ENCODE assay signal across 30 cellular contexts in the genomic region with DNA sequence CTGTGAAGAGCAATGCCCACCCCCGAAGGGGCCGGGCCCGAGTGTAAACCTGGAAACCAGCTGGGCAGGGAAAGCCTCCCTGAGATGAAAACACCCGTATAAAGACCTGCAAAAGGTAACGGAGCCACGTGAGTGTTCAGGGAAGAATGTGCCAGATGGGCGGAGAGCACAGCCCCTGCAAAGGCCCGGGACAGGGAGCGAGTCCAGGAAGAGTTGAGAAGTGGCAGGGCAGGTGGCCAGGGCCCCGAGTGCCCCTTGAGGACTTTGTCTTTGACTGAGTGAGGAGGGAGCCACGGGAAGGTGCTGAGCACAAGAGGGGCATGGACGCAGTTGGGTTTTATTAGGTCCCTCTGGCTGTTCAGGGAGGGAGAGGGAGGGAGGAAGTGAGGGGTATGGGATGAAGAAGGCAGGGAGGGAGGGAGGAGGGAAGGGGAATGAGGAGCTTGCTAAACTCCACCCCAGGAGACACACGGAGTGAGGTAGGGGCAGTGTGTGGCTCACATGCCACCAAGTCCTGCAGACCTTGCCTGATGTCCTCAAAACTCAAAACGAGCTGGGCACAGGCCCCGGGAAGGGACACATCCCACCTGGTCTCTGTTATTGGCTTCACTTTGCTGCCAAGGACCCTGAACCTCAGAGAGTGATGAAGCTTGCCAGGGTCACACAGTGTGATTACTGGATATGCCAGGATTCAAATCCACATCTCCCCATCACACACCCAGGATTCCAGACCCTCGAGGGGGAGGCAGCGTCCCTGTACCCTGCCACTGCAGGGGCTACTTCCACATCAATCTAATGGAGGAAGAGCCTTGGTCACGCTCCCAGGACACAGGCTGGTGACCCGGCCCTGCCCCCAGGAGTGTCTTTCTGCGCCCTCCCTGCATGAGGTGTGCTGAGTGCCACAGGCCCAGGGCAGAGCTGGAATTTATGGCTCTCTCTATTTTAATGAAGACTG. TPM values are rescaled to one million over a fixed set of nuclear protein-coding genes. Genes with fewer than 3 reads are reported as not detected.
DNase-seq lines count a peak whose midpoint lies in the region; TF ChIP-seq lines count a peak whose summit lies in the region.
"Had no signal": no experiment of that assay in that cellular context is flagged by ENCODE, and none has a peak within 500 bp of the region (broad histone marks: within the 10 kb centered on the region; RNA-seq: fewer than 3 reads in every experiment).

No MANE protein-coding gene starts in this region.

- H3K4me3 Mint-ChIP-seq in CD14-positive monocyte (no peak overlapping the region), endodermal cell (no peak overlapping the region)
- H3K4me3 Mint-ChIP-seq in activated CD4-positive, alpha-beta memory T cell treated with anti-CD3 and anti-CD28 coated beads for 36 hours = no peak overlapping the region
- H3K4me3 Mint-ChIP-seq: activated B cell treated with CpG ODN at 0.5 μM for 24 hours; activated CD4-positive, alpha-beta T cell treated with anti-CD3 and anti-CD28 coated beads, Interleukin-2, amount 10 ng/mL, durations not matched to agents 7 days and 5 days; activated T-cell treated with anti-CD3 and anti-CD28 coated beads, Interleukin-2, amount 50 U/mL, for 24 hours; natural killer cell treated with Interleukin-12 subunit alpha and Interleukin-12 subunit beta and Interleukin-15 and Interleukin-18, amount 100 ng/mL, for 72 hours had no signal

- CTCF ChIA-PET in activated CD4-positive, alpha-beta memory T cell treated with anti-CD3 and anti-CD28 coated beads for 36 hours (lab: Charles Lee) = interaction anchor here (0.7 kb wide), 1 partner anchor 30 kb away, joined by 3 read pairs; no protein-coding TSS in a partner anchor

- H3K4me1 Mint-ChIP-seq in CD14-positive monocyte (no peaks in the 10 kb centered on the region), endodermal cell (no peaks in the 10 kb centered on the region)
- no peaks in the 10 kb centered on the region for H3K4me1 Mint-ChIP-seq in activated CD4-positive, alpha-beta memory T cell treated with anti-CD3 and anti-CD28 coated beads for 36 hours (ENCODE audit: low read depth)
- H3K4me1 Mint-ChIP-seq: activated B cell treated with CpG ODN at 0.5 μM for 24 hours; activated CD4-positive, alpha-beta T cell treated with anti-CD3 and anti-CD28 coated beads, Interleukin-2, amount 10 ng/mL, durations not matched to agents 7 days and 5 days had no signal

- peak; percentile 44 for DNase-seq in CD14-positive monocyte (ENCODE audit: low spot score)
- peak; percentile 12 for DNase-seq in DMS79 (lab: John Stamatoyannopoulos, UW)
- peak; percentile 26 for DNase-seq in endodermal cell
- peak; percentile 69 for DNase-seq in posterior vena cava (ENCODE audit: low spot score)
- no peak for DNase-seq in activated CD4-positive, alpha-beta memory T cell treated with anti-CD3 and anti-CD28 coated beads for 36 hours
- DNase-seq in stimulated activated CD4-positive, alpha-beta T cell treated with anti-CD3 and anti-CD28 coated beads, Interleukin-4, amount 100 ng/mL, for 1 hour = no peak
- no peak for DNase-seq in HuH-7 (ENCODE audit: low spot score)
- DNase-seq: activated B cell treated with CpG ODN at 0.5 μM for 24 hours; activated CD4-positive, alpha-beta T cell treated with anti-CD3 and anti-CD28 coated beads, Interleukin-2, amount 10 ng/mL, durations not matched to agents 7 days and 5 days; activated T-cell treated with anti-CD3 and anti-CD28 coated beads, Interleukin-2, amount 50 U/mL, for 24 hours; body of pancreas; foreskin melanocyte; H9; heart right ventricle; mammary epithelial cell; MG63; NCI-H1105 treated with DMSO at 0.1 percent for 48 hours; NCI-H226; NCI-H748 treated with DMSO at 0.1 percent for 48 hours; retina; stimulated activated CD4-positive, alpha-beta T cell treated with anti-CD3 and anti-CD28 coated beads, Interleukin-2, amount 100 ng/mL, for 24 hours; stimulated activated CD8-positive, alpha-beta memory T cell treated with anti-CD3 and anti-CD28 coated beads, Interleukin-4, amount 100 ng/mL, for 48 hours had no signal

- no peaks in the 10 kb centered on the region for H3K4me1 ChIP-seq in endodermal cell (ENCODE audit: control insufficient read depth, insufficient read depth, low read length)
- H3K4me1 ChIP-seq: adrenal gland, body of pancreas, heart right ventricle, tibial artery had no signal

- H3K9me3 ChIP-seq in endodermal cell (ENCODE audit: control insufficient read depth, low read length) = no peaks in the 10 kb centered on the region
- H3K9me3 ChIP-seq: adrenal gland, BLaER1, body of pancreas, heart right ventricle, MG63, mucosa of descending colon, tibial artery had no signal

- H3K36me3 Mint-ChIP-seq in CD14-positive monocyte = no peaks in the 10 kb centered on the region
- no peaks in the 10 kb centered on the region for H3K36me3 Mint-ChIP-seq in endodermal cell (ENCODE audit: low read depth)
- H3K36me3 Mint-ChIP-seq in activated CD4-positive, alpha-beta memory T cell treated with anti-CD3 and anti-CD28 coated beads for 36 hours = no peaks in the 10 kb centered on the region
- H3K36me3 Mint-ChIP-seq: natural killer cell treated with Interleukin-12 subunit alpha and Interleukin-12 subunit beta and Interleukin-15 and Interleukin-18, amount 100 ng/mL, for 72 hours had no signal

- H3K27me3 ChIP-seq in endodermal cell (ENCODE audit: control insufficient read depth, insufficient read depth, low read length, poor library complexity, severe bottlenecking) = no peaks in the 10 kb centered on the region
- H3K27me3 ChIP-seq: adrenal gland, BLaER1, body of pancreas, dorsolateral prefrontal cortex, heart right ventricle, MG63 had no signal

- no peak overlapping the region for H3K9ac ChIP-seq in endodermal cell (ENCODE audit: extremely low read depth, low read length, poor library complexity, severe bottlenecking)
- H3K9ac ChIP-seq: BLaER1, KMS-11 had no signal

- H3K36me3 ChIP-seq in endodermal cell (ENCODE audit: control insufficient read depth, insufficient read depth, low read length) = no peaks in the 10 kb centered on the region
- H3K36me3 ChIP-seq: adrenal gland, BLaER1, heart right ventricle, MG63, tibial artery had no signal

- H3K27ac ChIP-seq in endodermal cell (ENCODE audit: low read depth, low read length) = no peak overlapping the region
- H3K27ac ChIP-seq: adrenal gland, BLaER1, body of pancreas, dorsolateral prefrontal cortex, heart right ventricle, HL-60, KMS-11, tibial artery had no signal

- H3K27me3 Mint-ChIP-seq in CD14-positive monocyte (ENCODE audit: low read depth in 3 of 3) (peaks cover 0 to 10% (median 5%) of the 10 kb centered on the region in 3 donors), endodermal cell (ENCODE audit: insufficient read depth) (no peaks in the 10 kb centered on the region)
- H3K27me3 Mint-ChIP-seq in activated CD4-positive, alpha-beta memory T cell treated with anti-CD3 and anti-CD28 coated beads for 36 hours = no peaks in the 10 kb centered on the region
- H3K27me3 Mint-ChIP-seq: activated B cell treated with CpG ODN at 0.5 μM for 24 hours; activated T-cell treated with anti-CD3 and anti-CD28 coated beads, Interleukin-2, amount 50 U/mL, for 24 hours had no signal

- H3K4me3 ChIP-seq in endodermal cell (ENCODE audit: low read length) = no peak overlapping the region
- H3K4me3 ChIP-seq: adrenal gland, BLaER1, body of pancreas, dorsolateral prefrontal cortex, heart right ventricle, MG63, mucosa of descending colon, tibial artery had no signal

- intact Hi-C loops in CD14-positive monocyte (cut with micrococcal nuclease) (no loop called here), posterior vena cava (cut with DNase I) (loop anchor here in 1 of 2 donors (5.0 kb wide), 1 partner anchor 85 kb away; no protein-coding TSS in a partner anchor)
- intact Hi-C loops in activated CD4-positive, alpha-beta memory T cell treated with anti-CD3 and anti-CD28 coated beads for 36 hours (cut with micrococcal nuclease) = no loop called here

- TF ChIP-seq CTCF in CD14-positive monocyte (IDR thresholded peaks at IDR 0.05) (no peak), endodermal cell (conservative IDR thresholded peaks at IDR 0.05) (no peak)

- peaks cover 0 to 3% (median 0%) of the 10 kb centered on the region in 7 donors for H3K9me3 Mint-ChIP-seq in CD14-positive monocyte
- H3K9me3 Mint-ChIP-seq in endodermal cell = no peaks in the 10 kb centered on the region
- H3K9me3 Mint-ChIP-seq in activated CD4-positive, alpha-beta memory T cell treated with anti-CD3 and anti-CD28 coated beads for 36 hours = no peaks in the 10 kb centered on the region
- H3K9me3 Mint-ChIP-seq: activated B cell treated with CpG ODN at 0.5 μM for 24 hours; activated CD4-positive, alpha-beta T cell treated with anti-CD3 and anti-CD28 coated beads, Interleukin-2, amount 10 ng/mL, durations not matched to agents 7 days and 5 days; activated T-cell treated with anti-CD3 and anti-CD28 coated beads, Interleukin-2, amount 50 U/mL, for 24 hours; H9; natural killer cell treated with Interleukin-12 subunit alpha and Interleukin-12 subunit beta and Interleukin-15 and Interleukin-18, amount 100 ng/mL, for 72 hours had no signal

- 80 to 83% methylated on average over 16 to 20 of the region's 20 CpGs for WGBS in endodermal cell (ENCODE audit: insufficient coverage in 1 of 2, insufficient read length in 1 of 2), 2 experiments

- H3K27ac Mint-ChIP-seq in CD14-positive monocyte (no peak overlapping the region), endodermal cell (no peak overlapping the region)
- H3K27ac Mint-ChIP-seq in activated CD4-positive, alpha-beta memory T cell treated with anti-CD3 and anti-CD28 coated beads for 36 hours = no peak overlapping the region
- H3K27ac Mint-ChIP-seq: activated B cell treated with CpG ODN at 0.5 μM for 24 hours; activated CD4-positive, alpha-beta T cell treated with anti-CD3 and anti-CD28 coated beads, Interleukin-2, amount 10 ng/mL, durations not matched to agents 7 days and 5 days; activated T-cell treated with anti-CD3 and anti-CD28 coated beads, Interleukin-2, amount 50 U/mL, for 24 hours; natural killer cell treated with Interleukin-12 subunit alpha and Interleukin-12 subunit beta and Interleukin-15 and Interleukin-18, amount 100 ng/mL, for 72 hours had no signal

- POLR2A ChIA-PET in activated CD4-positive, alpha-beta memory T cell treated with anti-CD3 and anti-CD28 coated beads for 36 hours (lab: Charles Lee) = no interaction called here

RNA-seq across cellular contexts. Expression of a gene that starts 49.1 kb away (rescaled TPM):
- 10 to 100 TPM; 17.7 to 30.3 TPM for polyA plus RNA-seq in CD14-positive monocyte
- total RNA-seq in endodermal cell (10 to 100 TPM; 22.7 to 24.5 TPM), posterior vena cava (10 to 100 TPM; 53.5 to 60.7 TPM)
- polyA plus RNA-seq in endodermal cell (2013, experiment 1 of 2) = 39.0 TPM
- 38.9 TPM for polyA plus RNA-seq in endodermal cell (2013, experiment 2 of 2)
- 10 to 100 TPM; 42.5 to 43.8 TPM for total RNA-seq in activated CD4-positive, alpha-beta memory T cell treated with anti-CD3 and anti-CD28 coated beads for 36 hours

Comparison
In these comparisons a context has a peak if more than half of its experiments do, and no peak if none do; other contexts are left out.
1. DNase-seq: peak in CD14-positive monocyte (single experiment), DMS79 (single experiment), endodermal cell (single experiment) and posterior vena cava (single experiment); none in activated CD4-positive, alpha-beta memory T cell treated with anti-CD3 and anti-CD28 coated beads for 36 hours (single experiment), stimulated activated CD4-positive, alpha-beta T cell treated with anti-CD3 and anti-CD28 coated beads, Interleukin-4, amount 100 ng/mL, for 1 hour (single experiment) and HuH-7 (single experiment).